Comparison of ENCODE assay signal across 8 cellular contexts in genomic region chr1:185317886-185318310, GRCh38. TPM values are rescaled to one million over a fixed set of nuclear protein-coding genes. Genes with fewer than 3 reads are reported as not detected.
DNase-seq lines count a peak whose midpoint lies in the region; ATAC-seq, FAIRE-seq and TF ChIP-seq lines count a peak whose summit lies in the region.

No MANE protein-coding gene starts in this region.

- H3K4me3 ChIP-seq in DOHH2 (ENCODE audit: low read length) (peak overlapping the region; percentile 80), IMR-90 (ENCODE audit: insufficient read depth, low read depth, low read length) (peak overlapping the region; percentile 64), astrocyte of the spinal cord (ENCODE audit: low read depth, low read length) (peak overlapping the region; percentile 97), keratinocyte (ENCODE audit: control insufficient read depth in 2 of 3, extremely low read depth in 1 of 3, insufficient read depth in 2 of 3, low read depth in 1 of 3, low read length in 3 of 3) (peak overlapping the region; percentile 58 to 96 (median 65))

- no peaks in the 10 kb centered on the region for H3K9me2 ChIP-seq in DOHH2 (replicated peaks; ENCODE audit: control insufficient read depth, low read length)

- no TSS peak for BruUV-seq in IMR-90 (replicated peaks; lab: Mats Ljungman, UMichigan)

- H3K56ac ChIP-seq in IMR-90 (ENCODE audit: extremely low read depth, insufficient read depth, low read length): peak overlapping the region; percentile 70

- TF ChIP-seq RAD21 in IMR-90 (IDR thresholded peaks at IDR 0.05; ENCODE audit: low read length): no peak

- intact Hi-C loops in IMR-90 (cut with micrococcal nuclease): loop anchor here (5.0 kb wide), 4 partner anchors 84 to 239 kb away; partner anchors contain the start of genes SWT1 and TRMT1L

- FAIRE-seq in keratinocyte (lab: Jason Lieb, UNC): peak; percentile 77

- H3K9ac ChIP-seq in IMR-90 (ENCODE audit: low read depth, low read length): peak overlapping the region; percentile 43
- peak overlapping the region; percentile 90 for H3K9ac ChIP-seq in keratinocyte (ENCODE audit: control insufficient read depth, extremely low read depth, insufficient read depth, low read length)

- H4K20me1 ChIP-seq in DOHH2 (ENCODE audit: control insufficient read depth, insufficient read depth, low read depth, low read length): peaks cover 28% of the 10 kb centered on the region
- peaks cover 21% of the 10 kb centered on the region; the same call in 1 of the 2 replicates for H4K20me1 ChIP-seq in IMR-90 (ENCODE audit: insufficient read depth, low read length)
- peaks cover 16% of the 10 kb centered on the region for H4K20me1 ChIP-seq in keratinocyte (ENCODE audit: control insufficient read depth, extremely low read depth, insufficient read depth, low read length)

- H2AK9ac ChIP-seq in IMR-90 (replicated peaks; ENCODE audit: low read depth, low read length, poor library complexity): peak overlapping the region; percentile 60

- H3K4ac ChIP-seq in IMR-90 (ENCODE audit: low read depth, low read length): peak overlapping the region; percentile 91

- H3K27ac ChIP-seq in DOHH2 (ENCODE audit: low read depth, low read length) (peak overlapping the region; percentile 70), IMR-90 (ENCODE audit: insufficient read depth, low read length) (peak overlapping the region; percentile 41), keratinocyte (ENCODE audit: control insufficient read depth, insufficient read depth, low read length) (peak overlapping the region; percentile 95)

- H3K18ac ChIP-seq in IMR-90 (ENCODE audit: low read depth, low read length): peak overlapping the region; percentile 56

- H3K79me1 ChIP-seq in IMR-90 (ENCODE audit: low read depth in 1 of 2, low read length in 2 of 2): peaks cover 3 to 22% of the 10 kb centered on the region in 2 experiments

- H3K79me2 ChIP-seq in DOHH2 (ENCODE audit: control insufficient read depth, low read length) (peaks cover 48% of the 10 kb centered on the region), keratinocyte (ENCODE audit: control insufficient read depth, insufficient read depth, low read length) (peaks cover 42% of the 10 kb centered on the region)

- peaks cover 33% of the 10 kb centered on the region for H3K36me3 ChIP-seq in DOHH2 (ENCODE audit: control insufficient read depth, low read length)
- H3K36me3 ChIP-seq in IMR-90 (ENCODE audit: control insufficient read depth, insufficient read depth, low read length): no peaks in the 10 kb centered on the region
- no peaks in the 10 kb centered on the region for H3K36me3 ChIP-seq in keratinocyte (ENCODE audit: control insufficient read depth in 2 of 2, extremely low read depth in 1 of 2, insufficient read depth in 2 of 2, low read length in 2 of 2)

- peak overlapping the region; percentile 80 for H2BK120ac ChIP-seq in IMR-90 (ENCODE audit: low read depth, low read length)

- ATAC-seq in GM21528 (IDR thresholded peaks at IDR 0.05; ENCODE audit: low FRiP score, unreplicated experiment): peak; percentile 43
- no peak for ATAC-seq in IMR-90 (ENCODE audit: low read depth)

- H3K4me2 ChIP-seq in DOHH2 (ENCODE audit: low read length) (peak overlapping the region; percentile 90), IMR-90 (ENCODE audit: low read depth, low read length) (peak overlapping the region; percentile 93), keratinocyte (ENCODE audit: control insufficient read depth, extremely low read depth, insufficient read depth, low read depth, low read length) (peak overlapping the region; percentile 79)

- CTCF ChIA-PET in IMR-90 (lab: Yijun Ruan, JAX): interaction anchor here (0.6 to 1.3 kb wide), 4 partner anchors 35 to 363 kb away, joined by 3 to 6 read pairs (median 4); no protein-coding TSS in a partner anchor

- H3K4me1 ChIP-seq in DOHH2 (ENCODE audit: control insufficient read depth, low read length): peaks cover 45% of the 10 kb centered on the region
- H3K4me1 ChIP-seq in IMR-90 (ENCODE audit: control insufficient read depth, insufficient read depth, low read length): peaks cover 3% of the 10 kb centered on the region
- peaks cover 27% of the 10 kb centered on the region for H3K4me1 ChIP-seq in keratinocyte (ENCODE audit: control insufficient read depth, extremely low read depth, insufficient read depth, low read length)

- no peaks in the 10 kb centered on the region for H3F3A ChIP-seq in DOHH2 (ENCODE audit: control insufficient read depth, insufficient read depth)

- POLR2A ChIA-PET in IMR-90 (lab: Charles Lee; ENCODE audit: unreplicated experiment): interaction anchor here (1.0 kb wide), 1 partner anchor 328 kb away, joined by 3 read pairs; no protein-coding TSS in a partner anchor

- H2BK15ac ChIP-seq in IMR-90 (ENCODE audit: low read depth, low read length): peak overlapping the region; percentile 75; the same call in 1 of the 3 replicates

- peak overlapping the region; percentile 88 for H4K5ac ChIP-seq in IMR-90 (ENCODE audit: low read depth, low read length)

- H2BK20ac ChIP-seq in IMR-90 (ENCODE audit: low read depth, low read length): no peak overlapping the region

- no peaks in the 10 kb centered on the region for H3K9me1 ChIP-seq in IMR-90 (ENCODE audit: insufficient read depth, low read length)
- H3K9me1 ChIP-seq in keratinocyte (ENCODE audit: control insufficient read depth, extremely low read depth, insufficient read depth, low read length): no peaks in the 10 kb centered on the region

- dilution Hi-C loops in IMR-90 (cut with HindIII; ENCODE audit: low sequenced_read_pairs, unreplicated experiment): no loop called here
- dilution Hi-C loops in keratinocyte (cut with MboI; ENCODE audit: extremely low pct_ligation_motif_present, low sequenced_read_pairs): no loop called here

- peak overlapping the region; percentile 51 for H3K23ac ChIP-seq in IMR-90 (ENCODE audit: low read depth, low read length)

- DNase-seq in IMR-90 (no peak), SW480 (ENCODE audit: low spot score) (peak; percentile 62), astrocyte of the spinal cord (ENCODE audit: low read depth, low spot score) (no peak), keratinocyte (ENCODE audit: low read depth, low spot score) (no peak), DMS114 treated with DMSO at 0.1 percent for 48 hours (lab: John Stamatoyannopoulos, UW; ENCODE audit: unreplicated experiment) (no peak)
- peak; percentile 79 for DNase-seq in stimulated activated CD4-positive, alpha-beta T cell treated with anti-CD3 and anti-CD28 coated beads, Interleukin-2, amount 100 ng/mL, for 4 hours (ENCODE audit: low read depth)

- TF ChIP-seq POLR2A in IMR-90 (IDR thresholded peaks at IDR 0.05; ENCODE audit: low read depth, low read length): 0 out of 2 replicates have a peak, but pooled peaks have one; percentile 30

- H2AFZ ChIP-seq in IMR-90 (replicated peaks; ENCODE audit: low read length, poor library complexity) (peak overlapping the region; percentile 98), keratinocyte (ENCODE audit: control insufficient read depth, low read length) (peak overlapping the region; percentile 67)

- H3K9me3 ChIP-seq in DOHH2 (ENCODE audit: control insufficient read depth, insufficient read depth, low read length) (no peaks in the 10 kb centered on the region), IMR-90 (ENCODE audit: control insufficient read depth, insufficient read depth, low read length) (no peaks in the 10 kb centered on the region), keratinocyte (ENCODE audit: control insufficient read depth, low read depth, low read length) (no peaks in the 10 kb centered on the region)

- peak overlapping the region; percentile 35 for H2BK5ac ChIP-seq in IMR-90 (ENCODE audit: low read depth, low read length, poor library complexity, severe bottlenecking)

- WGBS in IMR-90 (ENCODE audit: extremely low coverage in 2 of 2, insufficient read length in 1 of 2), 2 experiments: 20 to 100% methylated on average over 1 of the region's 11 CpGs

- peak overlapping the region; percentile 58 for H3K14ac ChIP-seq in IMR-90 (replicated peaks; ENCODE audit: low read depth, low read length)

- in situ Hi-C loops in IMR-90 (cut with MboI; ENCODE audit: low sequenced_read_pairs): no loop called here
- in situ Hi-C loops in astrocyte of the spinal cord (cut with HindIII; ENCODE audit: low sequenced_read_pairs): no loop called here

- no peak for TF ChIP-seq CTCF in DOHH2 (IDR thresholded peaks at IDR 0.05; ENCODE audit: low read depth, low read length, poor library complexity, severe bottlenecking)
- no peak for TF ChIP-seq CTCF in IMR-90 (conservative IDR thresholded peaks at IDR 0.05; ENCODE audit: low read depth, low read length)
- no peak for TF ChIP-seq CTCF in astrocyte of the spinal cord (IDR thresholded peaks at IDR 0.05; ENCODE audit: low read depth, low read length)
- peak in 2 of 3 experiments; percentile 14 to 37 for TF ChIP-seq CTCF in keratinocyte (optimal IDR thresholded peaks at IDR 0.05 in 1 of 3, IDR thresholded peaks at IDR 0.05 in 1 of 3, conservative IDR thresholded peaks at IDR 0.05 in 1 of 3; ENCODE audit: extremely low read depth in 1 of 3, insufficient read depth in 2 of 3, low read length in 3 of 3)

- peak overlapping the region; percentile 84 to 90 for H4K8ac ChIP-seq in IMR-90 (ENCODE audit: low read depth in 2 of 2, low read length in 2 of 2)

- peak overlapping the region; percentile 36 for H2AK5ac ChIP-seq in IMR-90 (ENCODE audit: low read depth, low read length)

- no peaks in the 10 kb centered on the region for H3K27me3 ChIP-seq in DOHH2 (ENCODE audit: control insufficient read depth, low read length)
- no peaks in the 10 kb centered on the region for H3K27me3 ChIP-seq in IMR-90 (ENCODE audit: control insufficient read depth, insufficient read depth, low read length)
- no peaks in the 10 kb centered on the region for H3K27me3 ChIP-seq in keratinocyte (ENCODE audit: control insufficient read depth, extremely low read depth, insufficient read depth, low read length)

- peak overlapping the region; percentile 75 for H4K91ac ChIP-seq in IMR-90 (ENCODE audit: insufficient read depth, low read depth, low read length)

TF ChIP-seq in IMR-90, 13 proteins besides CTCF, POLR2A, EP300 and RAD21 (continues in another document):
- TF ChIP-seq SMC3 (IDR thresholded peaks at IDR 0.05; ENCODE audit: low read depth, low read length): no peak
- no peak for TF ChIP-seq MAFK (IDR thresholded peaks at IDR 0.05; ENCODE audit: low read depth, low read length)
- TF ChIP-seq BHLHE40 (IDR thresholded peaks at IDR 0.05; ENCODE audit: low read depth, low read length): no peak

RNA-seq across cellular contexts. Expression of gene IVNS1ABP, which starts 0.9 kb away (rescaled TPM):
- 26.7 and 41.9 TPM in 2 replicates for total RNA-seq in IMR-90 (2012; rRNA removed)
- polyA plus RNA-seq in IMR-90 (2012; rRNA removed) (18.3 and 21.8 TPM in 2 replicates), keratinocyte (113 to 168 TPM (median 162 TPM) in 3 replicates)
- 3.4 and 5.5 TPM in 2 replicates for polyA plus RNA-seq in IMR-90 (2012; cell fraction: cytosol; rRNA removed)
- polyA plus RNA-seq in IMR-90 (2012; cell fraction: nucleus; rRNA removed; ENCODE audit: low replicate concordance): 14.2 and 60.5 TPM in 2 replicates
- polyA plus RNA-seq in keratinocyte (2011; ENCODE audit: low read depth): 124 TPM
- 88.1 and 138 TPM in 2 replicates for polyA plus RNA-seq in keratinocyte (2011; cell fraction: cytosol; rRNA removed)
- 284 and 358 TPM in 2 replicates for polyA plus RNA-seq in keratinocyte (2011; cell fraction: nucleus; rRNA removed)
- polyA plus RNA-seq in keratinocyte (2012; ENCODE audit: low replicate concordance): 98.2 and 98.5 TPM in 2 replicates
- polyA minus RNA-seq in keratinocyte: 62.1 to 198 TPM (median 133 TPM) in 3 replicates
- polyA minus RNA-seq in keratinocyte (2011; cell fraction: cytosol; rRNA and poly(A)+ RNA removed): 99.9 TPM
- polyA minus RNA-seq in keratinocyte (2011; cell fraction: nucleus; rRNA and poly(A)+ RNA removed): 178 and 289 TPM in 2 replicates

Comparison
In these comparisons a context has a peak if more than half of its experiments do, and no peak if none do; other contexts are left out.
1. H3K27ac ChIP-seq: peak in every context shown above with its lines; median percentile 95 in keratinocyte; 70 in DOHH2; 41 in IMR-90.
2. CTCF ChIP-seq: peak in keratinocyte (2 of 3); none in DOHH2 (single experiment), IMR-90 (single experiment) and astrocyte of the spinal cord (single experiment).
3. DNase-seq: peak in SW480 (single experiment) and stimulated activated CD4-positive, alpha-beta T cell treated with anti-CD3 and anti-CD28 coated beads, Interleukin-2, amount 100 ng/mL, for 4 hours (single experiment); none in IMR-90 (single experiment), astrocyte of the spinal cord (single experiment), keratinocyte (single experiment) and DMS114 treated with DMSO at 0.1 percent for 48 hours (single experiment).
4. Peak in every context shown above with its lines, with median percentiles within 50 percentile points of each other: H3K4me2 ChIP-seq and H3K4me3 ChIP-seq.